Comparison of ENCODE assay signal across 12 cellular contexts in genomic region chr18:11859903-11860407, GRCh38. TPM values are rescaled to one million over a fixed set of nuclear protein-coding genes. Genes with fewer than 3 reads are reported as not detected.
DNase-seq lines count a peak whose midpoint lies in the region; ATAC-seq, FAIRE-seq and TF ChIP-seq lines count a peak whose summit lies in the region.
"Had no signal": no experiment of that assay in that cellular context is flagged by ENCODE, and none has a peak within 500 bp of the region (broad histone marks: within the 10 kb centered on the region; RNA-seq: fewer than 3 reads in every experiment).

No MANE protein-coding gene starts in this region.

- no peak overlapping the region for H3K4me3 ChIP-seq in BLaER1 treated with 17β-estradiol and CSF1 and Interleukin-3, amounts not matched to agents 10 nM and 100 nM
- H3K4me3 ChIP-seq in astrocyte (ENCODE audit: insufficient read depth, low read depth, low read length) (no peak overlapping the region), HepG2 (replicated peaks in 1 of 3; ENCODE audit: insufficient read depth in 1 of 3, low read depth in 2 of 3, low read length in 3 of 3) (0 out of 6 replicates have a peak overlapping the region, but pooled peaks of 1 of the 3 experiments have one; percentile 4)
- H3K4me3 ChIP-seq in effector memory CD4-positive, alpha-beta T cell (ENCODE audit: insufficient read depth, low read depth, low read length, poor library complexity, severe bottlenecking) = no peak overlapping the region
- no peak overlapping the region for H3K4me3 ChIP-seq in CD4-positive, alpha-beta memory T cell (ENCODE audit: low read length in 2 of 2)
- H3K4me3 ChIP-seq: ovary had no signal

- peaks cover 47% of the 10 kb centered on the region for H3K4me1 Mint-ChIP-seq in astrocyte (ENCODE audit: low read depth, unreplicated experiment)
- peaks cover 1 to 5% (median 3%) of the 10 kb centered on the region in 4 donors for H3K4me1 Mint-ChIP-seq in CD4-positive, alpha-beta memory T cell

- POLR2A ChIA-PET in HepG2 (lab: Yijun Ruan, JAX) = interaction anchor here (1.5 kb wide), 1 partner anchor 25 kb away, joined by 4 read pairs; no protein-coding TSS in a partner anchor
- POLR2A ChIA-PET in CD4-positive, alpha-beta memory T cell (lab: Charles Lee; ENCODE audit: partially characterized antibody) = no interaction called here

- TF ChIP-seq POLR2A in HepG2 (IDR thresholded peaks at IDR 0.05; ENCODE audit: insufficient read depth in 1 of 2, low read depth in 2 of 2, low read length in 2 of 2) = no peak

- peak; percentile 55 for FAIRE-seq in astrocyte (lab: Jason Lieb, UNC)
- peak; percentile 32 for FAIRE-seq in HepG2 (lab: Jason Lieb, UNC)

- no peaks in the 10 kb centered on the region for H3K36me3 Mint-ChIP-seq in astrocyte (ENCODE audit: low read depth, unreplicated experiment)
- peaks cover 0 to 4% of the 10 kb centered on the region in 2 donors for H3K36me3 Mint-ChIP-seq in CD4-positive, alpha-beta memory T cell

- H3K4me3 Mint-ChIP-seq in astrocyte (ENCODE audit: unreplicated experiment) = no peak overlapping the region
- H3K4me3 Mint-ChIP-seq in CD4-positive, alpha-beta memory T cell = no peak overlapping the region

- intact Hi-C loops in HepG2 (cut with micrococcal nuclease; ENCODE audit: unreplicated experiment) = loop anchor here (10.0 kb wide), 2 partner anchors 45 to 135 kb away; partner anchors contain the start of gene MPPE1
- intact Hi-C loops in CD4-positive, alpha-beta memory T cell (cut with micrococcal nuclease) = no loop called here

- H3K4me1 ChIP-seq in BLaER1 treated with 17β-estradiol and CSF1 and Interleukin-3, amounts not matched to agents 10 nM and 100 nM = peaks cover 13 to 86% (median 51%) of the 10 kb centered on the region in 10 experiments; a peak in 19 of 20 replicates
- H3K4me1 ChIP-seq in astrocyte (ENCODE audit: insufficient read depth, low read length) = peaks cover 41% of the 10 kb centered on the region
- peaks cover 82% of the 10 kb centered on the region for H3K4me1 ChIP-seq in HepG2 (ENCODE audit: insufficient read depth, low read length)
- no peaks in the 10 kb centered on the region for H3K4me1 ChIP-seq in effector memory CD4-positive, alpha-beta T cell (ENCODE audit: control insufficient read depth, insufficient read depth, low read length, poor library complexity, severe bottlenecking)
- H3K4me1 ChIP-seq in CD4-positive, alpha-beta memory T cell (ENCODE audit: insufficient read depth, low read length) = peaks cover 2% of the 10 kb centered on the region

- no peak for TF ChIP-seq RAD21 in HepG2 (CRISPR knock-in tag; IDR thresholded peaks at IDR 0.05)

- H4K20me1 ChIP-seq in BLaER1 treated with 17β-estradiol and CSF1 and Interleukin-3, amounts not matched to agents 10 nM and 100 nM = peaks cover 0 to 6% (median 1%) of the 10 kb centered on the region in 11 experiments; a peak in 7 of 22 replicates
- no peaks in the 10 kb centered on the region for H4K20me1 ChIP-seq in astrocyte (ENCODE audit: insufficient read depth, low read length)
- no peaks in the 10 kb centered on the region for H4K20me1 ChIP-seq in HepG2 (ENCODE audit: insufficient read depth, low read length)

- H3K79me2 ChIP-seq in astrocyte (ENCODE audit: insufficient read depth, low read length) (peaks cover 5% of the 10 kb centered on the region), HepG2 (ENCODE audit: insufficient read depth, low read length) (no peaks in the 10 kb centered on the region)

- TF ChIP-seq EP300 in HepG2 (IDR thresholded peaks at IDR 0.05; ENCODE audit: low read depth in 2 of 2, low read length in 2 of 2) = no peak
- TF ChIP-seq EP300 in HepG2 (CRISPR knock-in tag; IDR thresholded peaks at IDR 0.05; ENCODE audit: borderline replicate concordance) = peak; percentile 31; the same call in 1 of the 2 replicates

- CTCF ChIA-PET in HepG2 (lab: Yijun Ruan, JAX; ENCODE audit: low intra/inter-chr PET ratio, low total read pairs) = no interaction called here
- CTCF ChIA-PET in CD4-positive, alpha-beta memory T cell (lab: Charles Lee; ENCODE audit: partially characterized antibody) = interaction anchor here (1.0 kb wide), 1 partner anchor 10 kb away, joined by 3 read pairs; no protein-coding TSS in a partner anchor

- H3K9me3 ChIP-seq in BLaER1 treated with 17β-estradiol and CSF1 and Interleukin-3, amounts not matched to agents 10 nM and 100 nM (replicated peaks in 1 of 11) = no peaks in the 10 kb centered on the region
- H3K9me3 ChIP-seq in astrocyte (ENCODE audit: insufficient read depth, low read depth, low read length) (no peaks in the 10 kb centered on the region), HepG2 (ENCODE audit: low read length) (no peaks in the 10 kb centered on the region)
- no peaks in the 10 kb centered on the region for H3K9me3 ChIP-seq in effector memory CD4-positive, alpha-beta T cell (ENCODE audit: control insufficient read depth, low read length)
- no peaks in the 10 kb centered on the region for H3K9me3 ChIP-seq in CD4-positive, alpha-beta memory T cell (ENCODE audit: control insufficient read depth in 1 of 2, low read length in 2 of 2)
- H3K9me3 ChIP-seq: ovary had no signal

- ATAC-seq in HepG2 = peak; percentile 31; the same call in 2 of the 3 replicates
- no peak for ATAC-seq in GM18520 (IDR thresholded peaks at IDR 0.05; ENCODE audit: unreplicated experiment)

- peak overlapping the region in 5 of 11 experiments; percentile 45 to 64 (median 52); a peak in 9 of 22 replicates for H3K27ac ChIP-seq in BLaER1 treated with 17β-estradiol and CSF1 and Interleukin-3, amounts not matched to agents 10 nM and 100 nM
- H3K27ac ChIP-seq in astrocyte (ENCODE audit: low read depth, low read length) (peak overlapping the region; percentile 98), HepG2 (ENCODE audit: extremely low read length, insufficient read depth, low read length) (peak overlapping the region; percentile 4)
- no peak overlapping the region for H3K27ac ChIP-seq in effector memory CD4-positive, alpha-beta T cell (ENCODE audit: insufficient read depth, low read length, poor library complexity, severe bottlenecking)
- no peak overlapping the region for H3K27ac ChIP-seq in CD4-positive, alpha-beta memory T cell (ENCODE audit: low read depth, low read length)
- H3K27ac ChIP-seq: ovary had no signal

- H3K36me3 ChIP-seq in BLaER1 treated with 17β-estradiol and CSF1 and Interleukin-3, amounts not matched to agents 10 nM and 100 nM = peaks cover 0 to 4% (median 1%) of the 10 kb centered on the region in 11 experiments; a peak in 3 of 22 replicates
- H3K36me3 ChIP-seq in astrocyte (ENCODE audit: insufficient read depth, low read length) (no peaks in the 10 kb centered on the region), HepG2 (replicated peaks in 1 of 2; ENCODE audit: control insufficient read depth in 1 of 2, insufficient read depth in 2 of 2, low read length in 2 of 2) (no peaks in the 10 kb centered on the region)
- H3K36me3 ChIP-seq in effector memory CD4-positive, alpha-beta T cell (ENCODE audit: control insufficient read depth, insufficient read depth, low read length) = no peaks in the 10 kb centered on the region
- no peaks in the 10 kb centered on the region for H3K36me3 ChIP-seq in CD4-positive, alpha-beta memory T cell (ENCODE audit: insufficient read depth, low read length)
- H3K36me3 ChIP-seq: ovary had no signal

- BruUV-seq in HepG2 (replicated peaks; lab: Mats Ljungman, UMichigan) = no TSS peak

- peaks cover 2% of the 10 kb centered on the region for H3K27me3 Mint-ChIP-seq in astrocyte (ENCODE audit: low read depth, unreplicated experiment)
- no peaks in the 10 kb centered on the region for H3K27me3 Mint-ChIP-seq in CD4-positive, alpha-beta memory T cell

- no peaks in the 10 kb centered on the region for H3K27me3 ChIP-seq in BLaER1 treated with 17β-estradiol and CSF1 and Interleukin-3, amounts not matched to agents 10 nM and 100 nM
- H3K27me3 ChIP-seq in astrocyte (ENCODE audit: insufficient read depth, low read length) (no peaks in the 10 kb centered on the region), HepG2 (ENCODE audit: control insufficient read depth in 1 of 2, insufficient read depth in 2 of 2, low read length in 2 of 2) (no peaks in the 10 kb centered on the region)
- H3K27me3 ChIP-seq in effector memory CD4-positive, alpha-beta T cell (replicated peaks; ENCODE audit: control insufficient read depth, insufficient read depth, low read length, poor library complexity, severe bottlenecking) = no peaks in the 10 kb centered on the region
- H3K27me3 ChIP-seq in CD4-positive, alpha-beta memory T cell (ENCODE audit: insufficient read depth, low read length) = no peaks in the 10 kb centered on the region
- H3K27me3 ChIP-seq: ovary had no signal

- TF ChIP-seq CTCF in astrocyte (IDR thresholded peaks at IDR 0.05; ENCODE audit: insufficient read depth, low read depth, low read length) (peak; percentile 10), HepG2 (CRISPR knock-in tag; IDR thresholded peaks at IDR 0.05) (0 out of 2 replicates have a peak, but pooled peaks have one; percentile 14)

- DNase-seq in HT1080 (ENCODE audit: low read depth) (peak; percentile 94), astrocyte (ENCODE audit: low read depth) (peak; percentile 85), HepG2 (ENCODE audit: low spot score) (peak; percentile 83), cerebellum (ENCODE audit: low spot score) (no peak)
- DNase-seq in effector memory CD4-positive, alpha-beta T cell = no peak
- DNase-seq in CD4-positive, alpha-beta memory T cell = no peak
- DNase-seq: activated CD4-positive, alpha-beta T cell treated with anti-CD3 and anti-CD28 coated beads, Interleukin-2, amount 50 U/mL, for 48 hours; NCI-H2227 treated with DMSO at 0.1 percent for 48 hours; ovary; substantia nigra had no signal

- in situ Hi-C loops in HepG2 (cut with HindIII; ENCODE audit: extremely low pct_ligation_motif_present, low pct_unique_long_range_greater_than_20kb) = no loop called here

- H2AFZ ChIP-seq in astrocyte (ENCODE audit: low read depth, low read length) (no peak overlapping the region), HepG2 (ENCODE audit: low read length) (no peak overlapping the region)

- peak overlapping the region in 9 of 11 experiments; percentile 9 to 85 (median 76); a peak in 17 of 22 replicates for H3K4me2 ChIP-seq in BLaER1 treated with 17β-estradiol and CSF1 and Interleukin-3, amounts not matched to agents 10 nM and 100 nM
- H3K4me2 ChIP-seq in astrocyte (ENCODE audit: low read length) (peak overlapping the region; percentile 55), HepG2 (ENCODE audit: low read depth, low read length) (peak overlapping the region; percentile 40)

- WGBS in HepG2 (ENCODE audit: low lambda C conversion rate) = 38% methylated on average over 4 of the region's 4 CpGs

- H3K27ac Mint-ChIP-seq in astrocyte (ENCODE audit: unreplicated experiment) = peak overlapping the region; percentile 98
- H3K27ac Mint-ChIP-seq in CD4-positive, alpha-beta memory T cell = peak overlapping the region in 2 of 7 donors; percentile 16 to 31

- no peak overlapping the region for H3K9ac ChIP-seq in BLaER1 treated with 17β-estradiol and CSF1 and Interleukin-3, amounts not matched to agents 10 nM and 100 nM
- H3K9ac ChIP-seq in astrocyte (ENCODE audit: low read length) (peak overlapping the region; percentile 80), HepG2 (ENCODE audit: insufficient read depth, low read depth, low read length) (no peak overlapping the region)

- H3K9me3 Mint-ChIP-seq in astrocyte (ENCODE audit: unreplicated experiment) = no peaks in the 10 kb centered on the region
- no peaks in the 10 kb centered on the region for H3K9me3 Mint-ChIP-seq in CD4-positive, alpha-beta memory T cell

RNA-seq across cellular contexts. Expression of gene CHMP1B, which starts 8.7 kb away (rescaled TPM):
- 24.9 and 31.4 TPM in 2 replicates for total RNA-seq in HT1080 (2014; rRNA removed; shearing (Covaris generic))
- polyA plus RNA-seq in HT1080 (2015; cell fraction: cytosol; rRNA removed) = 51.6 and 58.4 TPM in 2 replicates
- polyA plus RNA-seq in HT1080 (2015; cell fraction: nucleus; rRNA removed) = 36.9 and 37.2 TPM in 2 replicates
- total RNA-seq in astrocyte = 45.0 and 49.7 TPM in 2 replicates
- total RNA-seq in HepG2 (2016; rRNA removed; fragmentation: Illumina TruSeq; extraction: Trizol) = 18.8 and 24.0 TPM in 2 replicates
- total RNA-seq in HepG2 (2016; cell fraction: cytosol; rRNA removed; fragmentation: Illumina TruSeq; extraction: Trizol; ENCODE audit: low read depth) = 4.1 TPM in 2 replicates
- total RNA-seq in HepG2 (2016; cell fraction: insoluble cytoplasmic fraction; rRNA removed; fragmentation: Illumina TruSeq; extraction: Trizol) = 18.9 and 22.7 TPM in 2 replicates
- total RNA-seq in HepG2 (2016; cell fraction: membrane; rRNA removed; fragmentation: Illumina TruSeq; extraction: Trizol) = 8.7 and 9.1 TPM in 2 replicates
- 15.1 and 15.2 TPM in 2 replicates for total RNA-seq in HepG2 (2016; cell fraction: nucleus; rRNA removed; fragmentation: Illumina TruSeq; extraction: Trizol)
- 19.1 and 20.2 TPM in 2 replicates for polyA plus RNA-seq in HepG2 (2011; rRNA removed)
- polyA plus RNA-seq in HepG2 (2011; cell fraction: cytosol; rRNA removed) = 19.1 and 22.1 TPM in 2 replicates
- polyA plus RNA-seq in HepG2 (2011; cell fraction: nucleus; rRNA removed) = 6.4 and 8.0 TPM in 2 replicates
- polyA plus RNA-seq in HepG2 (2012) = 23.0 and 26.4 TPM in 2 replicates
- polyA plus RNA-seq in HepG2 (2016; cell fraction: cytosol; fragmentation: Illumina TruSeq; extraction: Trizol; ENCODE audit: low read depth) = 2.7 and 2.9 TPM in 2 replicates
- polyA plus RNA-seq in HepG2 (2016; cell fraction: insoluble cytoplasmic fraction; fragmentation: Illumina TruSeq; extraction: Trizol; ENCODE audit: low read depth) = 29.6 and 30.5 TPM in 2 replicates
- polyA plus RNA-seq in HepG2 (2016; cell fraction: membrane; fragmentation: Illumina TruSeq; extraction: Trizol; ENCODE audit: low read depth) = 5.7 and 6.2 TPM in 2 replicates
- polyA plus RNA-seq in HepG2 (2016; cell fraction: nucleus; fragmentation: Illumina TruSeq; extraction: Trizol; ENCODE audit: insufficient read depth, low read depth) = 21.5 and 22.8 TPM in 2 replicates
- 15.1 and 30.4 TPM in 2 replicates for polyA minus RNA-seq in HepG2 (2011; rRNA and poly(A)+ RNA removed; ENCODE audit: low replicate concordance)
- polyA minus RNA-seq in HepG2 (2011; cell fraction: cytosol; rRNA and poly(A)+ RNA removed) = 11.8 and 14.1 TPM in 2 replicates
- 12.7 and 15.6 TPM in 2 replicates for polyA minus RNA-seq in HepG2 (2011; cell fraction: nucleus; rRNA and poly(A)+ RNA removed)
- total RNA-seq in CD4-positive, alpha-beta memory T cell = 10 to 100 TPM; 44.3 to 46.9 TPM
- 10 to 100 TPM; 44.1 to 65.6 TPM for polyA plus RNA-seq in CD4-positive, alpha-beta memory T cell
- total RNA-seq in cerebellum = 32.2 TPM

RNA-seq across cellular contexts. Expression of gene MPPE1, which starts 48.2 kb away (rescaled TPM):
- 18.1 and 19.4 TPM in 2 replicates for total RNA-seq in HT1080 (2014; rRNA removed; shearing (Covaris generic))
- 15.7 and 18.6 TPM in 2 replicates for polyA plus RNA-seq in HT1080 (2015; cell fraction: cytosol; rRNA removed)
- polyA plus RNA-seq in HT1080 (2015; cell fraction: nucleus; rRNA removed) = 38.6 and 43.0 TPM in 2 replicates
- total RNA-seq in astrocyte (22.8 and 29.4 TPM in 2 replicates), HepG2 (2016; rRNA removed; fragmentation: Illumina TruSeq; extraction: Trizol) (5.4 and 11.9 TPM in 2 replicates), cerebellum (21.6 TPM)
- total RNA-seq in HepG2 (2016; cell fraction: cytosol; rRNA removed; fragmentation: Illumina TruSeq; extraction: Trizol; ENCODE audit: low read depth) = 9.1 and 12.1 TPM in 2 replicates
- total RNA-seq in HepG2 (2016; cell fraction: insoluble cytoplasmic fraction; rRNA removed; fragmentation: Illumina TruSeq; extraction: Trizol) = 3.6 and 11.9 TPM in 2 replicates
- 7.1 and 10.4 TPM in 2 replicates for total RNA-seq in HepG2 (2016; cell fraction: membrane; rRNA removed; fragmentation: Illumina TruSeq; extraction: Trizol)
- 19.6 and 20.7 TPM in 2 replicates for total RNA-seq in HepG2 (2016; cell fraction: nucleus; rRNA removed; fragmentation: Illumina TruSeq; extraction: Trizol)
- 9.6 and 10.6 TPM in 2 replicates for polyA plus RNA-seq in HepG2 (2011; rRNA removed)
- polyA plus RNA-seq in HepG2 (2011; cell fraction: cytosol; rRNA removed) = 5.0 and 6.2 TPM in 2 replicates
- 18.2 and 19.2 TPM in 2 replicates for polyA plus RNA-seq in HepG2 (2011; cell fraction: nucleus; rRNA removed)
- 6.4 and 7.1 TPM in 2 replicates for polyA plus RNA-seq in HepG2 (2012)
- 14.6 and 22.2 TPM in 2 replicates for polyA plus RNA-seq in HepG2 (2016; cell fraction: cytosol; fragmentation: Illumina TruSeq; extraction: Trizol; ENCODE audit: low read depth)
- 4.6 and 6.6 TPM in 2 replicates for polyA plus RNA-seq in HepG2 (2016; cell fraction: insoluble cytoplasmic fraction; fragmentation: Illumina TruSeq; extraction: Trizol; ENCODE audit: low read depth)
- polyA plus RNA-seq in HepG2 (2016; cell fraction: membrane; fragmentation: Illumina TruSeq; extraction: Trizol; ENCODE audit: low read depth) = 8.0 and 12.4 TPM in 2 replicates
- polyA plus RNA-seq in HepG2 (2016; cell fraction: nucleus; fragmentation: Illumina TruSeq; extraction: Trizol; ENCODE audit: insufficient read depth, low read depth) = 31.1 and 36.4 TPM in 2 replicates
- 8.2 and 19.5 TPM in 2 replicates for polyA minus RNA-seq in HepG2 (2011; rRNA and poly(A)+ RNA removed; ENCODE audit: low replicate concordance)
- 3.4 and 4.1 TPM in 2 replicates for polyA minus RNA-seq in HepG2 (2011; cell fraction: cytosol; rRNA and poly(A)+ RNA removed)
- polyA minus RNA-seq in HepG2 (2011; cell fraction: nucleus; rRNA and poly(A)+ RNA removed) = 21.0 and 21.2 TPM in 2 replicates
- 10 to 100 TPM; 75.3 to 79.7 TPM for total RNA-seq in CD4-positive, alpha-beta memory T cell
- polyA plus RNA-seq in CD4-positive, alpha-beta memory T cell = 10 to 100 TPM; 28.5 to 43.9 TPM

Comparison
In these comparisons a context has a peak if more than half of its experiments do, and no peak if none do; other contexts are left out.
1. H3K27ac ChIP-seq: peak in astrocyte (single experiment) and HepG2 (single experiment); none in effector memory CD4-positive, alpha-beta T cell (single experiment) and CD4-positive, alpha-beta memory T cell (single experiment).
2. DNase-seq: peak in HT1080 (single experiment), astrocyte (single experiment) and HepG2 (single experiment); none in effector memory CD4-positive, alpha-beta T cell (0 of 3), CD4-positive, alpha-beta memory T cell (0 of 5) and cerebellum (single experiment).
3. Peak in every context shown above with its lines, with median percentiles within 50 percentile points of each other: H3K4me2 ChIP-seq.